20 cellular contexts compared by ENCODE assay signal in the genomic region with DNA sequence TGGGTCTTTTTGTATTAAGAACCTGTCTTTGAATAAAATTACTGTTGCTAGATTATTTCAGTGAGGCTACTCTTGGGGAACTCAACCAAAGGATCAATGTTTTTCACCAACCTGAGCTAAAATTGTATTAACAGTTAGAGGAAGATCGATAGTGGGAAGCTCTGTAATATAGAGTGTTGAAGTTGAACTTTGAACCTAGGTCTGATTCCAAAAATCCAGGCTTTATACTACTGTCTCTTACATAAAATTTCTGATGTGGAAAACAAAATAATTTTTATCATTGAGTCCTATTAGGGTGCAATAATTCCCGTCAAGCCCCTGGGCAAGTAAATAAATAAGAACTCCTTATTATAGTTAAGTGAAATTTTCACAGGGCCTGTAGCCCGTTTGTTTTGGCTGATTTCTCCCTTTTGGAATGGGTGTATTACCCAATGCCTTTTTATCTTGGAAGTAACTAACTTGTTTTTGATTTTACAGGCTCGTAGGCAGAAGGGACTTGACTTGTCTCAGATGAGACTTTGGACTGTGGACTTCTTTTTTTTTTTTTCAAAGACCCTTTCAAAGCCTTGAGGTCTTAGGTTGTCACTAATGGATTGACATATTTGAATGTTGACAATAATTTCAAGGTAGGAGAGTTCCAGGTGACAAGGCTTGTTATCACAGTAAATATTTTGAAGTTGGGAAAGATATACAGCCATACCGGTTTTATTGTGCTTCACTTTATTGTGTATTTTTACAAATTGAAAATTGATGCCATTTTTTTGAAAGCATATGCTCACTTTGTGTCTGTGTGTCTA.
DNase-seq lines count a peak whose midpoint lies in the region; ATAC-seq and TF ChIP-seq lines count a peak whose summit lies in the region.
"Had no signal": no experiment of that assay in that cellular context is flagged by ENCODE, and none has a peak within 500 bp of the region (broad histone marks: within the 10 kb centered on the region; RNA-seq: fewer than 3 reads in every experiment).

No MANE protein-coding gene starts in this region.

- dilution Hi-C loops in mammary epithelial cell (cut with HindIII; ENCODE audit: low sequenced_read_pairs): no loop called here

- H3K9me3 ChIP-seq in mammary epithelial cell (replicated peaks; ENCODE audit: insufficient read depth, low read length): no peaks in the 10 kb centered on the region
- H3K9me3 ChIP-seq in left ventricle myocardium inferior (replicated peaks): peaks cover 36% of the 10 kb centered on the region

- H3K36me3 ChIP-seq in mammary epithelial cell (ENCODE audit: insufficient read depth, low read length): no peaks in the 10 kb centered on the region
- H3K36me3 ChIP-seq in left ventricle myocardium inferior: no peaks in the 10 kb centered on the region
- H3K36me3 ChIP-seq: vagina had no signal

- peak overlapping the region; percentile 65 for H3K9ac ChIP-seq in mammary epithelial cell (ENCODE audit: insufficient read depth, low read length)
- H3K9ac ChIP-seq: BLaER1 treated with 17β-estradiol and CSF1 and Interleukin-3, amounts not matched to agents 10 nM and 100 nM had no signal

- 86% methylated on average over 5 of the region's 5 CpGs for WGBS in mammary epithelial cell (ENCODE audit: low coverage, missing lambda C conversion rate)

- ATAC-seq in GM18909 (IDR thresholded peaks at IDR 0.05; ENCODE audit: poor library complexity, unreplicated experiment): no peak
- ATAC-seq: HCT116, WTC11 had no signal

- intact Hi-C loops in mammary epithelial cell (cut with micrococcal nuclease): loop anchor here (2.0 kb wide), 2 partner anchors 31 to 99 kb away; no protein-coding TSS in a partner anchor
- intact Hi-C loops in left ventricle myocardium inferior (cut with micrococcal nuclease): no loop called here

- H3K79me2 ChIP-seq in mammary epithelial cell (ENCODE audit: insufficient read depth, low read length): no peaks in the 10 kb centered on the region

- BruUV-seq in mammary epithelial cell (replicated peaks; lab: Mats Ljungman, UMichigan): no TSS peak

- H3K4me1 ChIP-seq in mammary epithelial cell (ENCODE audit: insufficient read depth, low read length) (peaks cover 28% of the 10 kb centered on the region), left ventricle myocardium inferior (peaks cover 10% of the 10 kb centered on the region)
- H3K4me1 ChIP-seq: vagina had no signal

- CTCF ChIA-PET in mammary epithelial cell (lab: Charles Lee; ENCODE audit: low non-redundant PET): no interaction called here

- no peak overlapping the region for H3K4me2 ChIP-seq in mammary epithelial cell (ENCODE audit: insufficient read depth, low read depth, low read length)
- H3K4me2 ChIP-seq: smooth muscle cell had no signal

- TF ChIP-seq CTCF in mammary epithelial cell (conservative IDR thresholded peaks at IDR 0.05 in 1 of 2, IDR thresholded peaks at IDR 0.05 in 1 of 2; ENCODE audit: extremely low read depth in 1 of 2, insufficient read depth in 1 of 2, low read depth in 1 of 2, low read length in 2 of 2) (no peak), left ventricle myocardium inferior (IDR thresholded peaks at IDR 0.05; ENCODE audit: borderline replicate concordance) (no peak)

- H3K27ac ChIP-seq in mammary epithelial cell (ENCODE audit: insufficient read depth, low read depth, low read length): peak overlapping the region; percentile 99
- peak overlapping the region; percentile 62 for H3K27ac ChIP-seq in left ventricle myocardium inferior (replicated peaks)
- peak overlapping the region in 16 of 21 experiments; percentile 7 to 82 (median 57) for H3K27ac ChIP-seq in skin epidermis
- H3K27ac ChIP-seq: vagina had no signal

- DNase-seq in HT-29 (ENCODE audit: low spot score) (peak; percentile 46), mammary epithelial cell (no peak), left ventricle myocardium inferior (no peak), amniotic stem cell (lab: John Stamatoyannopoulos, UW) (no peak), SK-N-DZ (ENCODE audit: low spot score) (no peak)
- DNase-seq in activated naive CD4-positive, alpha-beta T cell treated with anti-CD3 and anti-CD28 coated beads, Interleukin-2, amount 50 U/mL, for 16 hours: no peak
- DNase-seq: activated CD4-positive, alpha-beta T cell treated with anti-CD3 and anti-CD28 coated beads, Interleukin-2, amount 50 U/mL, for 1 hour; cerebellar nuclear complex; COR-L47; NCI-H1105 treated with DMSO at 0.1 percent for 48 hours; NCI-H2029; NCI-H226; NCI-H82 had no signal

- H3K27me3 ChIP-seq in mammary epithelial cell (ENCODE audit: insufficient read depth, low read length) (no peaks in the 10 kb centered on the region), left ventricle myocardium inferior (ENCODE audit: low read depth) (no peaks in the 10 kb centered on the region)
- H3K27me3 ChIP-seq: BLaER1 treated with 17β-estradiol and CSF1 and Interleukin-3, amounts not matched to agents 10 nM and 100 nM; vagina had no signal

- in situ Hi-C loops in mammary epithelial cell (cut with MboI; ENCODE audit: low sequenced_read_pairs in 2 of 2): no loop called here

- H2AFZ ChIP-seq in mammary epithelial cell (ENCODE audit: low read depth, low read length): no peak overlapping the region

- no peaks in the 10 kb centered on the region for H4K20me1 ChIP-seq in mammary epithelial cell (ENCODE audit: insufficient read depth, low read length)
- H4K20me1 ChIP-seq: BLaER1 treated with 17β-estradiol and CSF1 and Interleukin-3, amounts not matched to agents 10 nM and 100 nM had no signal

- H3K4me3 ChIP-seq in mammary epithelial cell (replicated peaks in 1 of 3; ENCODE audit: insufficient read depth in 1 of 3, low read depth in 2 of 3, low read length in 3 of 3) (no peak overlapping the region), left ventricle myocardium inferior (no peak overlapping the region), skin epidermis (no peak overlapping the region)
- H3K4me3 ChIP-seq: BLaER1 treated with 17β-estradiol and CSF1 and Interleukin-3, amounts not matched to agents 10 nM and 100 nM; smooth muscle cell; vagina had no signal
